Comparison of ENCODE assay signal across 8 cellular contexts in the genomic region with DNA sequence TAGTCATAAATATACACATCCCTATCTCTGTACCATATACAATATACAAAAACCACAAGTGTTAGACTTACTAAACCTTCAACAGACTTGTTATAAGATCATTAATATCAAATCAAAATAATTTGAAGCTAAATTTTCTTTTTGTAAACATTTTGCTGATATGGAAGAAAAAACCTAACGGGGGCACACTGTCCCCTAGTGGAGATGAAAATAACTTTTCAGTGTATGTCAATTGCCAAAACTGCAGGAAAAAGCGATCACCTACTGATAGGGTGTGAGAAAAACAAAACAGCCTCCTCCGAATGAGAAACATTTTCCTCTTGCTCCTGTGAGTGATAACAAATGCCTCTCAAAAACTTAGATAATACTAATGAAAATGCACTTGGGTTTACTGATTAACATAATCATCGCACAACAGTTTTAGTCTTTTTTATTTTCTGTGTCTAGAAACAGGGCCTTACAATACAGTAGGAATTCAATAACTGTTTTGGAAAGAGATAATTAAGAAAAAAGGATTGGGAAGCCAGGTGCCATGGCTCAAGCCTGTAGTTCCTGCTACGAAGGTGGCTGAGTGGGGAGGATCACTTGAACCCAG.
DNase-seq lines count a peak whose midpoint lies in the region; ATAC-seq and TF ChIP-seq lines count a peak whose summit lies in the region.

No MANE protein-coding gene starts in this region.

- no peaks in the 10 kb centered on the region for H3K36me3 Mint-ChIP-seq in activated CD8-positive, alpha-beta T cell treated with anti-CD3 and anti-CD28 coated beads for 36 hours (ENCODE audit: low read depth)
- H3K36me3 Mint-ChIP-seq in activated CD8-positive, alpha-beta T cell treated with anti-CD3 and anti-CD28 coated beads, Interleukin-2, amount 10 ng/mL, durations not matched to agents 7 days and 5 days (ENCODE audit: low read depth): no peaks in the 10 kb centered on the region

- peak; percentile 54 for TF ChIP-seq CTCF in activated CD8-positive, alpha-beta T cell treated with anti-CD3 and anti-CD28 coated beads for 36 hours (IDR thresholded peaks at IDR 0.05)
- TF ChIP-seq CTCF in Peyer's patch (IDR thresholded peaks at IDR 0.05) (peak in 5 of 6 experiments; percentile 5 to 46 (median 40)), tibial nerve (IDR thresholded peaks at IDR 0.05) (peak; percentile 37 to 67 (median 51))

- H3K27ac ChIP-seq in Peyer's patch (no peak overlapping the region), tibial nerve (no peak overlapping the region)

- no peak for ATAC-seq in activated CD8-positive, alpha-beta T cell treated with anti-CD3 and anti-CD28 coated beads for 36 hours
- no peak for ATAC-seq in activated CD8-positive, alpha-beta T cell treated with anti-CD3 and anti-CD28 coated beads, Interleukin-2, amount 10 ng/mL, durations not matched to agents 7 days and 5 days
- ATAC-seq in HG02623 (IDR thresholded peaks at IDR 0.05; ENCODE audit: unreplicated experiment): no peak

- H3K4me3 ChIP-seq in Peyer's patch (no peak overlapping the region), tibial nerve (no peak overlapping the region)

- peaks cover 6% of the 10 kb centered on the region for H3K9me3 Mint-ChIP-seq in activated CD8-positive, alpha-beta T cell treated with anti-CD3 and anti-CD28 coated beads for 36 hours
- peaks cover 4% of the 10 kb centered on the region for H3K9me3 Mint-ChIP-seq in activated CD8-positive, alpha-beta T cell treated with anti-CD3 and anti-CD28 coated beads, Interleukin-2, amount 10 ng/mL, durations not matched to agents 7 days and 5 days (ENCODE audit: insufficient read depth)

- no peaks in the 10 kb centered on the region for H3K4me1 Mint-ChIP-seq in activated CD8-positive, alpha-beta T cell treated with anti-CD3 and anti-CD28 coated beads for 36 hours (ENCODE audit: low read depth)
- no peaks in the 10 kb centered on the region for H3K4me1 Mint-ChIP-seq in activated CD8-positive, alpha-beta T cell treated with anti-CD3 and anti-CD28 coated beads, Interleukin-2, amount 10 ng/mL, durations not matched to agents 7 days and 5 days (ENCODE audit: low read depth)

- CTCF ChIA-PET in activated CD8-positive, alpha-beta T cell treated with anti-CD3 and anti-CD28 coated beads for 36 hours (lab: Charles Lee): interaction anchor here (1.0 to 1.6 kb wide), 3 partner anchors 16 to 39 kb away, joined by 4 to 5 read pairs (median 4); no protein-coding TSS in a partner anchor
- CTCF ChIA-PET in activated CD8-positive, alpha-beta T cell treated with anti-CD3 and anti-CD28 coated beads, Interleukin-2, amount 10 ng/mL, durations not matched to agents 7 days and 5 days (lab: Charles Lee): interaction anchor here (0.7 to 1.3 kb wide), 2 partner anchors 102 to 466 kb away, joined by 3 to 4 read pairs; no protein-coding TSS in a partner anchor

- H3K27me3 ChIP-seq in Peyer's patch (no peaks in the 10 kb centered on the region), tibial nerve (no peaks in the 10 kb centered on the region)

- intact Hi-C loops in activated CD8-positive, alpha-beta T cell treated with anti-CD3 and anti-CD28 coated beads for 36 hours (cut with micrococcal nuclease): loop anchor here (10.0 kb wide), 1 partner anchor 326 kb away; a partner anchor contains a TSS

- 73 to 75% methylated on average over 5 of the region's 5 CpGs for WGBS in tibial nerve, 2 donors

- DNase-seq in activated CD8-positive, alpha-beta T cell treated with anti-CD3 and anti-CD28 coated beads for 36 hours: peak; percentile 2
- no peak for DNase-seq in activated CD8-positive, alpha-beta T cell treated with anti-CD3 and anti-CD28 coated beads, Interleukin-2, amount 10 ng/mL, durations not matched to agents 7 days and 5 days
- DNase-seq in Peyer's patch (no peak), fibroblast of peridontal ligament (ENCODE audit: extremely low read depth) (peak; percentile 24), tibial nerve (ENCODE audit: low spot score in 2 of 2) (peak in 1 of 2 donors; percentile 23), NCI-H1694 (lab: John Stamatoyannopoulos, UW) (no peak), NCI-H146 treated with DMSO at 0.1 percent for 48 hours (lab: John Stamatoyannopoulos, UW; ENCODE audit: unreplicated experiment) (no peak)

- no peaks in the 10 kb centered on the region for H3K27me3 Mint-ChIP-seq in activated CD8-positive, alpha-beta T cell treated with anti-CD3 and anti-CD28 coated beads for 36 hours
- no peaks in the 10 kb centered on the region for H3K27me3 Mint-ChIP-seq in activated CD8-positive, alpha-beta T cell treated with anti-CD3 and anti-CD28 coated beads, Interleukin-2, amount 10 ng/mL, durations not matched to agents 7 days and 5 days (ENCODE audit: low read depth)

- no peak for TF ChIP-seq EP300 in tibial nerve (IDR thresholded peaks at IDR 0.05)

- no peaks in the 10 kb centered on the region for H3K36me3 ChIP-seq in Peyer's patch
- H3K36me3 ChIP-seq in tibial nerve: no peaks in the 10 kb centered on the region

- TF ChIP-seq POLR2A in Peyer's patch (IDR thresholded peaks at IDR 0.05) (no peak), tibial nerve (IDR thresholded peaks at IDR 0.05) (no peak)

- no peak overlapping the region for H3K27ac Mint-ChIP-seq in activated CD8-positive, alpha-beta T cell treated with anti-CD3 and anti-CD28 coated beads for 36 hours
- no peak overlapping the region for H3K27ac Mint-ChIP-seq in activated CD8-positive, alpha-beta T cell treated with anti-CD3 and anti-CD28 coated beads, Interleukin-2, amount 10 ng/mL, durations not matched to agents 7 days and 5 days

- POLR2A ChIA-PET in activated CD8-positive, alpha-beta T cell treated with anti-CD3 and anti-CD28 coated beads for 36 hours (lab: Charles Lee): no interaction called here
- POLR2A ChIA-PET in activated CD8-positive, alpha-beta T cell treated with anti-CD3 and anti-CD28 coated beads, Interleukin-2, amount 10 ng/mL, durations not matched to agents 7 days and 5 days (lab: Charles Lee): no interaction called here

- H3K4me3 Mint-ChIP-seq in activated CD8-positive, alpha-beta T cell treated with anti-CD3 and anti-CD28 coated beads for 36 hours: no peak overlapping the region
- H3K4me3 Mint-ChIP-seq in activated CD8-positive, alpha-beta T cell treated with anti-CD3 and anti-CD28 coated beads, Interleukin-2, amount 10 ng/mL, durations not matched to agents 7 days and 5 days: no peak overlapping the region

- no peaks in the 10 kb centered on the region for H3K4me1 ChIP-seq in Peyer's patch
- no peaks in the 10 kb centered on the region for H3K4me1 ChIP-seq in tibial nerve

- H3K9me3 ChIP-seq in Peyer's patch (no peaks in the 10 kb centered on the region), tibial nerve (peaks cover 0 to 10% (median 0%) of the 10 kb centered on the region in 4 donors)

Comparison
In these comparisons a context has a peak if more than half of its experiments do, and no peak if none do; other contexts are left out.
1. DNase-seq: peak in activated CD8-positive, alpha-beta T cell treated with anti-CD3 and anti-CD28 coated beads for 36 hours (single experiment) and fibroblast of peridontal ligament (single experiment); none in activated CD8-positive, alpha-beta T cell treated with anti-CD3 and anti-CD28 coated beads, Interleukin-2, amount 10 ng/mL, durations not matched to agents 7 days and 5 days (single experiment), Peyer's patch (0 of 3), NCI-H1694 (single experiment) and NCI-H146 treated with DMSO at 0.1 percent for 48 hours (single experiment).
2. Peak in every context shown above with its lines, with median percentiles within 50 percentile points of each other: CTCF ChIP-seq.